In genomic region chr4:77176606-77177005, GRCh38 we compare ENCODE assay signal across 13 cellular contexts.
"Had no signal": no experiment of that assay in that cellular context is flagged by ENCODE, and none has a peak within 500 bp of the region (broad histone marks: within the 10 kb centered on the region; RNA-seq: fewer than 3 reads in every experiment).

No MANE protein-coding gene starts in this region.

- H3K9me3 Mint-ChIP-seq: activated CD4-positive, alpha-beta memory T cell treated with anti-CD3 and anti-CD28 coated beads, Interleukin-2, amount 10 ng/mL, durations not matched to agents 7 days and 5 days; activated naive CD8-positive, alpha-beta T cell treated with anti-CD3 and anti-CD28 coated beads, Interleukin-2, amount 10 ng/mL, durations not matched to agents 7 days and 5 days; activated T-cell treated with anti-CD3 and anti-CD28 coated beads, Interleukin-2, amount 50 U/mL, for 72 hours; naive thymus-derived CD8-positive, alpha-beta T cell; stimulated activated naive CD8-positive, alpha-beta T cell treated with anti-CD3 and anti-CD28 coated beads, Interleukin-15, amount 100 ng/mL, for 72 hours had no signal

- H3K27me3 ChIP-seq: breast epithelium, dorsolateral prefrontal cortex, gastroesophageal sphincter, testis had no signal

- H3K27ac ChIP-seq: breast epithelium, dorsolateral prefrontal cortex, gastroesophageal sphincter, testis had no signal

- H3K36me3 Mint-ChIP-seq: activated naive CD8-positive, alpha-beta T cell treated with anti-CD3 and anti-CD28 coated beads, Interleukin-2, amount 10 ng/mL, durations not matched to agents 7 days and 5 days; naive thymus-derived CD8-positive, alpha-beta T cell had no signal

- H3K4me3 ChIP-seq: breast epithelium, dorsolateral prefrontal cortex, gastroesophageal sphincter, testis had no signal

- H3K9me3 ChIP-seq: breast epithelium, gastroesophageal sphincter, testis had no signal

- H3K36me3 ChIP-seq: breast epithelium, gastroesophageal sphincter had no signal

- H3K4me3 Mint-ChIP-seq: activated CD4-positive, alpha-beta memory T cell treated with anti-CD3 and anti-CD28 coated beads, Interleukin-2, amount 10 ng/mL, durations not matched to agents 7 days and 5 days; activated naive CD8-positive, alpha-beta T cell treated with anti-CD3 and anti-CD28 coated beads, Interleukin-2, amount 10 ng/mL, durations not matched to agents 7 days and 5 days; activated T-cell treated with anti-CD3 and anti-CD28 coated beads, Interleukin-2, amount 50 U/mL, for 72 hours; naive thymus-derived CD8-positive, alpha-beta T cell; stimulated activated naive CD8-positive, alpha-beta T cell treated with anti-CD3 and anti-CD28 coated beads, Interleukin-15, amount 100 ng/mL, for 72 hours had no signal

- H3K27ac Mint-ChIP-seq: activated CD4-positive, alpha-beta memory T cell treated with anti-CD3 and anti-CD28 coated beads, Interleukin-2, amount 10 ng/mL, durations not matched to agents 7 days and 5 days; activated naive CD8-positive, alpha-beta T cell treated with anti-CD3 and anti-CD28 coated beads, Interleukin-2, amount 10 ng/mL, durations not matched to agents 7 days and 5 days; activated T-cell treated with anti-CD3 and anti-CD28 coated beads, Interleukin-2, amount 50 U/mL, for 72 hours; naive thymus-derived CD8-positive, alpha-beta T cell; stimulated activated naive CD8-positive, alpha-beta T cell treated with anti-CD3 and anti-CD28 coated beads, Interleukin-15, amount 100 ng/mL, for 72 hours had no signal

- ATAC-seq: activated T-cell treated with anti-CD3 and anti-CD28 coated beads, Interleukin-2, amount 50 U/mL, for 72 hours; gastroesophageal sphincter; naive thymus-derived CD8-positive, alpha-beta T cell; stimulated activated naive CD8-positive, alpha-beta T cell treated with anti-CD3 and anti-CD28 coated beads, Interleukin-15, amount 100 ng/mL, for 72 hours had no signal

- H3K4me1 ChIP-seq: breast epithelium, gastroesophageal sphincter, testis had no signal

- DNase-seq: activated CD4-positive, alpha-beta memory T cell treated with anti-CD3 and anti-CD28 coated beads, Interleukin-2, amount 10 ng/mL, durations not matched to agents 7 days and 5 days; activated naive CD8-positive, alpha-beta T cell treated with anti-CD3 and anti-CD28 coated beads, Interleukin-2, amount 10 ng/mL, durations not matched to agents 7 days and 5 days; activated T-cell treated with anti-CD3 and anti-CD28 coated beads, Interleukin-2, amount 50 U/mL, for 72 hours; anterior cingulate cortex; dorsolateral prefrontal cortex; kidney glomerular epithelial cell; naive thymus-derived CD8-positive, alpha-beta T cell; stimulated activated CD4-positive, alpha-beta T cell treated with anti-CD3 and anti-CD28 coated beads, Interleukin-4, amount 100 ng/mL, for 4 hours; stimulated activated naive CD8-positive, alpha-beta T cell treated with anti-CD3 and anti-CD28 coated beads, Interleukin-15, amount 100 ng/mL, for 72 hours; T-helper 9 cell; testis had no signal

- H3K4me1 Mint-ChIP-seq: activated CD4-positive, alpha-beta memory T cell treated with anti-CD3 and anti-CD28 coated beads, Interleukin-2, amount 10 ng/mL, durations not matched to agents 7 days and 5 days; activated naive CD8-positive, alpha-beta T cell treated with anti-CD3 and anti-CD28 coated beads, Interleukin-2, amount 10 ng/mL, durations not matched to agents 7 days and 5 days; naive thymus-derived CD8-positive, alpha-beta T cell; stimulated activated naive CD8-positive, alpha-beta T cell treated with anti-CD3 and anti-CD28 coated beads, Interleukin-15, amount 100 ng/mL, for 72 hours had no signal
